In the genomic region with DNA sequence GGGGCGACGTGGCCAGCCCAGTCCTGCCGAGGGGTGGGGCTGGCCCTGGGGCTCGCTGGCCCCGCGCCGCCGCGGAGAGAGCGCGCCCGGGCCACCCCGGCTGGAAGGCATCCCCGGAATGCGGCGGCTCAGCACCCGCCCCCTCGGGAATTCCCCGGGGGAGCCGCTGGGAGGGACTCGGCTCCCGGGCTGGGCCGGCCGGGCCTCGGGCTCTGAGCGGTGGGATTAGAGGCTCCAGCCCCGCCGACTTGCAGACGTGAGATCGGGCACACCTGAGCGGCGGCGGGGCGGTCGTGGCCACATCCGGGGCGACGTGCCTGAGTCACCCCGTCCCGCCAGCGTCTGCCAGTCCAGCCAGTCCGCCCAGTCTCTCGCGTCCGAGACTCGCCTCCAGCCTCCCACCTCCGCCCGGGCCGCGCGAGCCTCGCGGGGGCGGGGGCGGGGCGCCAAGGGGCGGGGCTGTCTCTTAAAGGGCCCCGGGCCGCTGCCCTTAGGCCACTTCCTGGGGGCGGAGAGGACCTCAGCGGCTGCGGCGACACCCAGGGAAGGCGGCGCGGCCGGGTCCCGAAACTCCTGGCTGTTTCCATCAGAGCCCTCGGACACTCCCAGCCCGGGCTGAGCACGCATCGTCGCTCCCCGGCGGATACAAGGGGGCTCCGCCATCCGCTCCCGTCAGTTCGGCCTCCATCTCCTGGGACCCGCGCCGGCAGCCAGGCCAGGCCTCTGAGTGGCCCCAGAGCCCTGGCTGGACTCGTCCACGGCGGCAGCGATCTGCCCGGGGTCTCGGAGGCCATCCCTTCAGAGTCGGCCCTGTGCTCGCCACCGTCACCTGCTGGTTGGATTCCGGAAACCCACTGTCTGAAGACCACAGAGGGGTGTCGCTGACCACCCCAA, we compare ENCODE assay signal across 1 cellular context.
TF ChIP-seq lines count a peak whose summit lies in the region.

A gene (plus strand): TSS at position 498 of the 894 bp plus-strand sequence.

TF ChIP-seq in HepG2, 621 proteins besides CTCF, POLR2A, EP300 and RAD21 (continued from another document and continues in another):
- TF ChIP-seq, protein P1, sequence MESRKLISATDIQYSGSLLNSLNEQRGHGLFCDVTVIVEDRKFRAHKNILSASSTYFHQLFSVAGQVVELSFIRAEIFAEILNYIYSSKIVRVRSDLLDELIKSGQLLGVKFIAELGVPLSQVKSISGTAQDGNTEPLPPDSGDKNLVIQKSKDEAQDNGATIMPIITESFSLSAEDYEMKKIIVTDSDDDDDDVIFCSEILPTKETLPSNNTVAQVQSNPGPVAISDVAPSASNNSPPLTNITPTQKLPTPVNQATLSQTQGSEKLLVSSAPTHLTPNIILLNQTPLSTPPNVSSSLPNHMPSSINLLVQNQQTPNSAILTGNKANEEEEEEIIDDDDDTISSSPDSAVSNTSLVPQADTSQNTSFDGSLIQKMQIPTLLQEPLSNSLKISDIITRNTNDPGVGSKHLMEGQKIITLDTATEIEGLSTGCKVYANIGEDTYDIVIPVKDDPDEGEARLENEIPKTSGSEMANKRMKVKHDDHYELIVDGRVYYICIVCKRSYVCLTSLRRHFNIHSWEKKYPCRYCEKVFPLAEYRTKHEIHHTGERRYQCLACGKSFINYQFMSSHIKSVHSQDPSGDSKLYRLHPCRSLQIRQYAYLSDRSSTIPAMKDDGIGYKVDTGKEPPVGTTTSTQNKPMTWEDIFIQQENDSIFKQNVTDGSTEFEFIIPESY (CRISPR knock-in tag; IDR thresholded peaks at IDR 0.05) = no peak
- TF ChIP-seq NPAS2 (CRISPR knock-in tag; IDR thresholded peaks at IDR 0.05; ENCODE audit: borderline replicate concordance) (no peak), TCF12 (IDR thresholded peaks at IDR 0.05) (no peak), TCF12 (CRISPR knock-in tag; IDR thresholded peaks at IDR 0.05) (peak; percentile 92), GABPA (IDR thresholded peaks at IDR 0.05; ENCODE audit: low read depth, low read length) (no peak), GABPA (CRISPR knock-in tag; IDR thresholded peaks at IDR 0.05; ENCODE audit: low read depth) (0 out of 2 replicates have a peak, but pooled peaks have one; percentile 43), ARID2 (CRISPR knock-in tag; IDR thresholded peaks at IDR 0.05; ENCODE audit: borderline replicate concordance) (no peak; the same call in 1 of the 2 replicates), ZNF101 (CRISPR knock-in tag; IDR thresholded peaks at IDR 0.05; ENCODE audit: borderline replicate concordance, low read depth) (no peak), HOXA7 (CRISPR knock-in tag; IDR thresholded peaks at IDR 0.05) (no peak), ZNF883 (CRISPR knock-in tag; IDR thresholded peaks at IDR 0.05; ENCODE audit: not compliant biosample characterization) (no peak), ZC3H13 (CRISPR knock-in tag; IDR thresholded peaks at IDR 0.05) (0 out of 2 replicates have a peak, but pooled peaks have one; percentile 35), TOPORS (CRISPR knock-in tag; IDR thresholded peaks at IDR 0.05) (peak; percentile 82; the same call in 1 of the 2 replicates), ZNF558 (CRISPR knock-in tag; IDR thresholded peaks at IDR 0.05; ENCODE audit: borderline replicate concordance) (no peak; the same call in 1 of the 2 replicates), SYNCRIP (IDR thresholded peaks at IDR 0.05; ENCODE audit: insufficient read depth, low read depth, low read length) (no peak), RBFOX2 (IDR thresholded peaks at IDR 0.05; ENCODE audit: low read depth, low read length) (peak; percentile 79), ZFP37 (CRISPR knock-in tag; IDR thresholded peaks at IDR 0.05; ENCODE audit: borderline replicate concordance) (0 out of 2 replicates have a peak, but pooled peaks have one; percentile 32), SMYD3 (CRISPR knock-in tag; IDR thresholded peaks at IDR 0.05) (no peak), ZMYM3 (CRISPR knock-in tag; IDR thresholded peaks at IDR 0.05) (no peak), DNMT1 (CRISPR knock-in tag; IDR thresholded peaks at IDR 0.05) (0 out of 2 replicates have a peak, but pooled peaks have one; percentile 8), ZNF343 (CRISPR knock-in tag; IDR thresholded peaks at IDR 0.05) (no peak), FOXA3 (CRISPR knock-in tag; IDR thresholded peaks at IDR 0.05) (no peak; the same call in none of the 2 replicates), TRIM24 (CRISPR knock-in tag; IDR thresholded peaks at IDR 0.05) (no peak), NFYC (CRISPR knock-in tag; IDR thresholded peaks at IDR 0.05) (no peak), IKZF4 (CRISPR knock-in tag; IDR thresholded peaks at IDR 0.05; ENCODE audit: borderline replicate concordance, low read depth, not compliant biosample characterization) (no peak), MBD4 (IDR thresholded peaks at IDR 0.05; ENCODE audit: borderline replicate concordance, low read length) (no peak), ZSCAN31 (CRISPR knock-in tag; IDR thresholded peaks at IDR 0.05; ENCODE audit: low read depth) (no peak; the same call in none of the 2 replicates), YEATS4 (CRISPR knock-in tag; IDR thresholded peaks at IDR 0.05; ENCODE audit: borderline replicate concordance) (peak; percentile 73; the same call in 1 of the 2 replicates)
- TF ChIP-seq, protein P2, sequence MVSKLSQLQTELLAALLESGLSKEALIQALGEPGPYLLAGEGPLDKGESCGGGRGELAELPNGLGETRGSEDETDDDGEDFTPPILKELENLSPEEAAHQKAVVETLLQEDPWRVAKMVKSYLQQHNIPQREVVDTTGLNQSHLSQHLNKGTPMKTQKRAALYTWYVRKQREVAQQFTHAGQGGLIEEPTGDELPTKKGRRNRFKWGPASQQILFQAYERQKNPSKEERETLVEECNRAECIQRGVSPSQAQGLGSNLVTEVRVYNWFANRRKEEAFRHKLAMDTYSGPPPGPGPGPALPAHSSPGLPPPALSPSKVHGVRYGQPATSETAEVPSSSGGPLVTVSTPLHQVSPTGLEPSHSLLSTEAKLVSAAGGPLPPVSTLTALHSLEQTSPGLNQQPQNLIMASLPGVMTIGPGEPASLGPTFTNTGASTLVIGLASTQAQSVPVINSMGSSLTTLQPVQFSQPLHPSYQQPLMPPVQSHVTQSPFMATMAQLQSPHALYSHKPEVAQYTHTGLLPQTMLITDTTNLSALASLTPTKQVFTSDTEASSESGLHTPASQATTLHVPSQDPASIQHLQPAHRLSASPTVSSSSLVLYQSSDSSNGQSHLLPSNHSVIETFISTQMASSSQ (IDR thresholded peaks at IDR 0.05; ENCODE audit: low read depth) = no peak
- TF ChIP-seq, protein P2 (CRISPR knock-in tag; IDR thresholded peaks at IDR 0.05; ENCODE audit: borderline replicate concordance) = no peak
- TF ChIP-seq, protein P3, sequence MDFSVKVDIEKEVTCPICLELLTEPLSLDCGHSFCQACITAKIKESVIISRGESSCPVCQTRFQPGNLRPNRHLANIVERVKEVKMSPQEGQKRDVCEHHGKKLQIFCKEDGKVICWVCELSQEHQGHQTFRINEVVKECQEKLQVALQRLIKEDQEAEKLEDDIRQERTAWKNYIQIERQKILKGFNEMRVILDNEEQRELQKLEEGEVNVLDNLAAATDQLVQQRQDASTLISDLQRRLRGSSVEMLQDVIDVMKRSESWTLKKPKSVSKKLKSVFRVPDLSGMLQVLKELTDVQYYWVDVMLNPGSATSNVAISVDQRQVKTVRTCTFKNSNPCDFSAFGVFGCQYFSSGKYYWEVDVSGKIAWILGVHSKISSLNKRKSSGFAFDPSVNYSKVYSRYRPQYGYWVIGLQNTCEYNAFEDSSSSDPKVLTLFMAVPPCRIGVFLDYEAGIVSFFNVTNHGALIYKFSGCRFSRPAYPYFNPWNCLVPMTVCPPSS (IDR thresholded peaks at IDR 0.05) = no peak
- TF ChIP-seq, protein P4, sequence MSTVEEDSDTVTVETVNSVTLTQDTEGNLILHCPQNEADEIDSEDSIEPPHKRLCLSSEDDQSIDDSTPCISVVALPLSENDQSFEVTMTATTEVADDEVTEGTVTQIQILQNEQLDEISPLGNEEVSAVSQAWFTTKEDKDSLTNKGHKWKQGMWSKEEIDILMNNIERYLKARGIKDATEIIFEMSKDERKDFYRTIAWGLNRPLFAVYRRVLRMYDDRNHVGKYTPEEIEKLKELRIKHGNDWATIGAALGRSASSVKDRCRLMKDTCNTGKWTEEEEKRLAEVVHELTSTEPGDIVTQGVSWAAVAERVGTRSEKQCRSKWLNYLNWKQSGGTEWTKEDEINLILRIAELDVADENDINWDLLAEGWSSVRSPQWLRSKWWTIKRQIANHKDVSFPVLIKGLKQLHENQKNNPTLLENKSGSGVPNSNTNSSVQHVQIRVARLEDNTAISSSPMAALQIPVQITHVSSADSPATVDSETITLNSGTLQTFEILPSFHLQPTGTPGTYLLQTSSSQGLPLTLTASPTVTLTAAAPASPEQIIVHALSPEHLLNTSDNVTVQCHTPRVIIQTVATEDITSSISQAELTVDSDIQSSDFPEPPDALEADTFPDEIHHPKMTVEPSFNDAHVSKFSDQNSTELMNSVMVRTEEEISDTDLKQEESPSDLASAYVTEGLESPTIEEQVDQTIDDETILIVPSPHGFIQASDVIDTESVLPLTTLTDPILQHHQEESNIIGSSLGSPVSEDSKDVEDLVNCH (CRISPR knock-in tag; IDR thresholded peaks at IDR 0.05) = no peak
- TF ChIP-seq, protein P5, sequence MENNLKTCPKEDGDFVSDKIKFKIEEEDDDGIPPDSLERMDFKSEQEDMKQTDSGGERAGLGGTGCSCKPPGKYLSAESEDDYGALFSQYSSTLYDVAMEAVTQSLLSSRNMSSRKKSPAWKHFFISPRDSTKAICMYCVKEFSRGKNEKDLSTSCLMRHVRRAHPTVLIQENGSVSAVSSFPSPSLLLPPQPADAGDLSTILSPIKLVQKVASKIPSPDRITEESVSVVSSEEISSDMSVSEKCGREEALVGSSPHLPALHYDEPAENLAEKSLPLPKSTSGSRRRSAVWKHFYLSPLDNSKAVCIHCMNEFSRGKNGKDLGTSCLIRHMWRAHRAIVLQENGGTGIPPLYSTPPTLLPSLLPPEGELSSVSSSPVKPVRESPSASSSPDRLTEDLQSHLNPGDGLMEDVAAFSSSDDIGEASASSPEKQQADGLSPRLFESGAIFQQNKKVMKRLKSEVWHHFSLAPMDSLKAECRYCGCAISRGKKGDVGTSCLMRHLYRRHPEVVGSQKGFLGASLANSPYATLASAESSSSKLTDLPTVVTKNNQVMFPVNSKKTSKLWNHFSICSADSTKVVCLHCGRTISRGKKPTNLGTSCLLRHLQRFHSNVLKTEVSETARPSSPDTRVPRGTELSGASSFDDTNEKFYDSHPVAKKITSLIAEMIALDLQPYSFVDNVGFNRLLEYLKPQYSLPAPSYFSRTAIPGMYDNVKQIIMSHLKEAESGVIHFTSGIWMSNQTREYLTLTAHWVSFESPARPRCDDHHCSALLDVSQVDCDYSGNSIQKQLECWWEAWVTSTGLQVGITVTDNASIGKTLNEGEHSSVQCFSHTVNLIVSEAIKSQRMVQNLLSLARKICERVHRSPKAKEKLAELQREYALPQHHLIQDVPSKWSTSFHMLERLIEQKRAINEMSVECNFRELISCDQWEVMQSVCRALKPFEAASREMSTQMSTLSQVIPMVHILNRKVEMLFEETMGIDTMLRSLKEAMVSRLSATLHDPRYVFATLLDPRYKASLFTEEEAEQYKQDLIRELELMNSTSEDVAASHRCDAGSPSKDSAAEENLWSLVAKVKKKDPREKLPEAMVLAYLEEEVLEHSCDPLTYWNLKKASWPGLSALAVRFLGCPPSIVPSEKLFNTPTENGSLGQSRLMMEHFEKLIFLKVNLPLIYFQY (CRISPR knock-in tag; IDR thresholded peaks at IDR 0.05; ENCODE audit: borderline replicate concordance) = peak; percentile 95
- TF ChIP-seq, protein P6, sequence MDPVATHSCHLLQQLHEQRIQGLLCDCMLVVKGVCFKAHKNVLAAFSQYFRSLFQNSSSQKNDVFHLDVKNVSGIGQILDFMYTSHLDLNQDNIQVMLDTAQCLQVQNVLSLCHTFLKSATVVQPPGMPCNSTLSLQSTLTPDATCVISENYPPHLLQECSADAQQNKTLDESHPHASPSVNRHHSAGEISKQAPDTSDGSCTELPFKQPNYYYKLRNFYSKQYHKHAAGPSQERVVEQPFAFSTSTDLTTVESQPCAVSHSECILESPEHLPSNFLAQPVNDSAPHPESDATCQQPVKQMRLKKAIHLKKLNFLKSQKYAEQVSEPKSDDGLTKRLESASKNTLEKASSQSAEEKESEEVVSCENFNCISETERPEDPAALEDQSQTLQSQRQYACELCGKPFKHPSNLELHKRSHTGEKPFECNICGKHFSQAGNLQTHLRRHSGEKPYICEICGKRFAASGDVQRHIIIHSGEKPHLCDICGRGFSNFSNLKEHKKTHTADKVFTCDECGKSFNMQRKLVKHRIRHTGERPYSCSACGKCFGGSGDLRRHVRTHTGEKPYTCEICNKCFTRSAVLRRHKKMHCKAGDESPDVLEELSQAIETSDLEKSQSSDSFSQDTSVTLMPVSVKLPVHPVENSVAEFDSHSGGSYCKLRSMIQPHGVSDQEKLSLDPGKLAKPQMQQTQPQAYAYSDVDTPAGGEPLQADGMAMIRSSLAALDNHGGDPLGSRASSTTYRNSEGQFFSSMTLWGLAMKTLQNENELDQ (CRISPR knock-in tag; IDR thresholded peaks at IDR 0.05; ENCODE audit: borderline replicate concordance) = no peak
